Comparison of ENCODE assay signal across 25 cellular contexts in the genomic region with DNA sequence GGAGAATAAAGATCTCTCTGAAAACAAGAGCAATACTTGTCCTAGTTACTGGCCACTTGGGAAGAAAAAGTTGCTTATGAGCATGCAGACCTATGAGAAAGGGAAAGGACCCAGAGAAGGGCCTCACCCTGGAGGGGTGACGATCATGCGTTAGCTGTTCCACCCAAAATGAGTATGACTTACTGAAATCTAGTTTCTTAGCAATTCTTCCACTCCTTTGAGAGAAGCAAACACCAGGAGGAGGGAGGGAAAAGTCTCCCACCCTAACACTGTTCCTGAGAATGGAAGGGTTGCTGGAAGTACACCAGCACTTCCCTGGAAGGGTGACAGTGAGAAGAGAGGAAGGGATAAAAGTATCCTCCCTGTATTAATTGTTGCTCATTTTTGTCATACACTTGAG.
"Had no signal": no experiment of that assay in that cellular context is flagged by ENCODE, and none has a peak within 500 bp of the region (broad histone marks: within the 10 kb centered on the region; RNA-seq: fewer than 3 reads in every experiment).

No MANE protein-coding gene starts in this region.

- H3K4me1 ChIP-seq: esophagus squamous epithelium, gastrocnemius medialis, left lung, lower lobe of right lung had no signal

- H3K9me3 ChIP-seq: esophagus squamous epithelium, gastrocnemius medialis, left lung, lower lobe of right lung, mucosa of descending colon had no signal

- H3K4me3 Mint-ChIP-seq: dendritic cell treated with granulocyte-macrophage colony-stimulating factor and Interleukin-4, amounts not matched to agents 40 ng/mL and 50 ng/mL, for 4 days; effector memory CD8-positive, alpha-beta T cell; endodermal cell; immature natural killer cell; mesothelial cell of epicardium; naive B cell had no signal

- H3K36me3 ChIP-seq: esophagus squamous epithelium, gastrocnemius medialis, left lung, lower lobe of right lung had no signal

- H3K27ac Mint-ChIP-seq: dendritic cell treated with granulocyte-macrophage colony-stimulating factor and Interleukin-4, amounts not matched to agents 40 ng/mL and 50 ng/mL, for 4 days; effector memory CD8-positive, alpha-beta T cell; endodermal cell; immature natural killer cell; mesothelial cell of epicardium; naive B cell had no signal

- H3K9me3 Mint-ChIP-seq: endodermal cell had no signal

- H3K27me3 ChIP-seq: esophagus squamous epithelium, gastrocnemius medialis, left lung had no signal

- H3K4me3 ChIP-seq: esophagus squamous epithelium, gastrocnemius medialis, left lung, lower lobe of right lung, mucosa of descending colon had no signal

- H3K27ac ChIP-seq: epithelial cell of prostate, esophagus squamous epithelium, gastrocnemius medialis, left lung, lower lobe of right lung had no signal

- H3K27me3 Mint-ChIP-seq: dendritic cell treated with granulocyte-macrophage colony-stimulating factor and Interleukin-4, amounts not matched to agents 40 ng/mL and 50 ng/mL, for 4 days; effector memory CD8-positive, alpha-beta T cell; naive B cell had no signal

- H3K36me3 Mint-ChIP-seq: immature natural killer cell, naive B cell had no signal

- ATAC-seq: effector memory CD8-positive, alpha-beta T cell; esophagus mucosa; gastrocnemius medialis; left lung; lower lobe of right lung; mucosa of descending colon had no signal

- H3K4me1 Mint-ChIP-seq: immature natural killer cell, mesothelial cell of epicardium, naive B cell had no signal

- DNase-seq: cortex of kidney; effector CD8-positive, alpha-beta T cell; effector memory CD8-positive, alpha-beta T cell; endodermal cell; erythroblast; esophagus squamous epithelium; foreskin fibroblast; foreskin melanocyte; gastrocnemius medialis; glutamatergic neuron; head of caudate nucleus; hippocampal formation; immature natural killer cell; islet precursor cell; kidney; kidney glomerular epithelial cell; left lung; lower lobe of right lung; mesenchymal stem cell; mucosa of descending colon; naive B cell had no signal
